In the genomic region with DNA sequence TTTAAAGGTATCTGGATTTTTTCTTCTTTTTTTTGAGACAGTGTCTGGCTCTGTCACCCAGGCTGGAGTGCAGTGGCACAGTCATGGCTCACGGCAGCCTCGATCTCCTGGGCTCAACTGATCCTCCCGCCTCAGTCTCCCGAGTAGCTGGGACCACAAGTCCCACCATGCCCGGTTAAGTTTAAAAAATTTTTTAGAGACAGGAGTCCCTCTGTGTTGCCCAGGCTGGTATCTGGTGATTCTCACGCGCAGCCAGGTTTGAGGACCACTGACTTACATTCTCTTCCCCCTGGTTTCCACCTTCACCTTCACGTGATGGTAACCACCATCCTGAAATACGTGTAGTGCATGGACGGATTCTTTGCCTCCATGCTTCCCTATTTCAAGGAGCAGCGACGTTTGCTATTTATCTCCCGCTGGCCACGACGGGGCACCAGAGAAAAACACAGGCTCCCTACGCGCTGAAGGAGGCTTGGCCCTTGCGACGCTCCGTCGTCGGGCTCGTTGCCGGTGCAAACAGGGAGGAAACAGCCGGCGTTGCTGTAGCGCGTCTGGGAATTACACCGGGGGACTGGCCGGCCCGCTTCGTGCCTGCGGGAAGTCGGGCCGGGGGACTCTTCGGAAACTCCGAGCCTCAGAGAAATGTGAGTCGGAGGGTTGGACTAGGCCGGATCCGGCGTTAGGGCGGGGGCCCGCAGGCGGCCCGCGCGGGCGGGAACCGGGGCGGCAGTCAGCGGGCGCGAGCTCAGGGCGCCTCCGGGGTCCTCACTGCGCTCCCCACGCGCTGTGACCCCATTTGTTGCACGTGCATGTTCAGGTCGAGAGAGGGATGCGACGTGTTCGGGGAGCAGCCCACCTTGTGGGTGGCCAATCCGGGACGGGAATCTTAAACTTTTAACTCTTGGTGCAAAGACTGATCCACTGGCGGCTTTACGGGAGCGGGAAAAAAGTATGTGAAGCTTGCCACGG, we compare ENCODE assay signal across 8 cellular contexts. TPM values are rescaled to one million over a fixed set of nuclear protein-coding genes. Genes with fewer than 3 reads are reported as not detected.
DNase-seq lines count a peak whose midpoint lies in the region; ATAC-seq and TF ChIP-seq lines count a peak whose summit lies in the region.

A gene with protein sequence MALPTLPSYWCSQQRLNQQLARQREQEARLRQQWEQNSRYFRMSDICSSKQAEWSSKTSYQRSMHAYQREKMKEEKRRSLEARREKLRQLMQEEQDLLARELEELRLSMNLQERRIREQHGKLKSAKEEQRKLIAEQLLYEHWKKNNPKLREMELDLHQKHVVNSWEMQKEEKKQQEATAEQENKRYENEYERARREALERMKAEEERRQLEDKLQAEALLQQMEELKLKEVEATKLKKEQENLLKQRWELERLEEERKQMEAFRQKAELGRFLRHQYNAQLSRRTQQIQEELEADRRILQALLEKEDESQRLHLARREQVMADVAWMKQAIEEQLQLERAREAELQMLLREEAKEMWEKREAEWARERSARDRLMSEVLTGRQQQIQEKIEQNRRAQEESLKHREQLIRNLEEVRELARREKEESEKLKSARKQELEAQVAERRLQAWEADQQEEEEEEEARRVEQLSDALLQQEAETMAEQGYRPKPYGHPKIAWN (plus strand): TSS at position 492 of the 969 bp plus-strand sequence. CDS start 2,753 bp downstream, outside the sequence.

- no peaks in the 10 kb centered on the region for H4K20me1 ChIP-seq in OCI-LY3 (ENCODE audit: insufficient read depth, low read length)

- peak within 1 kb of the TSS; percentile 76 for H3K9ac ChIP-seq in HUES6 (ENCODE audit: low read length)
- H3K9ac ChIP-seq in OCI-LY3 (ENCODE audit: low read length) = peak within 1 kb of the TSS; percentile 89

- peak; percentile 86 to 88 for ATAC-seq in CD4-positive, CD25-positive, alpha-beta regulatory T cell (ENCODE audit: low read depth in 2 of 2)
- peak; percentile 76 for ATAC-seq in GM19455 (IDR thresholded peaks at IDR 0.05; ENCODE audit: unreplicated experiment)

- peaks cover 11 to 38% (median 17%) of the 10 kb centered on the region in 4 donors for H3K4me1 Mint-ChIP-seq in CD4-positive, CD25-positive, alpha-beta regulatory T cell

- H3K36me3 Mint-ChIP-seq in CD4-positive, CD25-positive, alpha-beta regulatory T cell = peaks cover 15% of the 10 kb centered on the region

- H2AFZ ChIP-seq in OCI-LY3 (ENCODE audit: low read depth, low read length) = peak within 1 kb of the TSS; percentile 96

- TF ChIP-seq CTCF in OCI-LY3 (IDR thresholded peaks at IDR 0.05; ENCODE audit: low read depth, low read length) = peak; percentile 48

- no peaks in the 10 kb centered on the region for H3K27me3 ChIP-seq in CD4-positive, CD25-positive, alpha-beta regulatory T cell (ENCODE audit: control insufficient read depth, insufficient read depth, low read length)
- H3K27me3 ChIP-seq in HUES6 (ENCODE audit: control insufficient read depth, insufficient read depth, low read length) (peaks cover 81% of the 10 kb centered on the region), OCI-LY3 (ENCODE audit: low read depth, low read length) (no peaks in the 10 kb centered on the region)

- H3K36me3 ChIP-seq in CD4-positive, CD25-positive, alpha-beta regulatory T cell (ENCODE audit: control insufficient read depth, insufficient read depth, low read length) = peaks cover 25% of the 10 kb centered on the region
- H3K36me3 ChIP-seq in HUES6 (ENCODE audit: control insufficient read depth, insufficient read depth, low read length) = peaks cover 24% of the 10 kb centered on the region
- peaks cover 18% of the 10 kb centered on the region for H3K36me3 ChIP-seq in OCI-LY3 (replicated peaks; ENCODE audit: low read depth, low read length)

- H3K27ac Mint-ChIP-seq in CD4-positive, CD25-positive, alpha-beta regulatory T cell = peak within 1 kb of the TSS; percentile 98 to 99 (median 98)

- H3K9me3 Mint-ChIP-seq in CD4-positive, CD25-positive, alpha-beta regulatory T cell = no peaks in the 10 kb centered on the region

- peak within 1 kb of the TSS; percentile 100 for H3K4me2 ChIP-seq in OCI-LY3 (ENCODE audit: low read length)

- peak within 1 kb of the TSS; percentile 65 for H3K27ac ChIP-seq in CD4-positive, CD25-positive, alpha-beta regulatory T cell (ENCODE audit: insufficient read depth, low read length, poor library complexity, severe bottlenecking)
- H3K27ac ChIP-seq in HUES6 (ENCODE audit: low read depth, low read length) (peak within 1 kb of the TSS; percentile 55; the same call in 1 of the 2 replicates), OCI-LY3 (ENCODE audit: low read length) (peak within 1 kb of the TSS; percentile 49)

- H3K4me3 ChIP-seq in CD4-positive, CD25-positive, alpha-beta regulatory T cell (ENCODE audit: low read depth, low read length) = peak within 1 kb of the TSS; percentile 92
- H3K4me3 ChIP-seq in HUES6 (ENCODE audit: low read depth, low read length) (peak within 1 kb of the TSS; percentile 68), OCI-LY3 (ENCODE audit: low read length) (peak within 1 kb of the TSS; percentile 100)

- peak within 1 kb of the TSS; percentile 80 to 98 (median 96) for H3K4me3 Mint-ChIP-seq in CD4-positive, CD25-positive, alpha-beta regulatory T cell

- no peaks in the 10 kb centered on the region for H3K9me3 ChIP-seq in CD4-positive, CD25-positive, alpha-beta regulatory T cell (ENCODE audit: control insufficient read depth in 2 of 2, low read length in 2 of 2)
- no peaks in the 10 kb centered on the region for H3K9me3 ChIP-seq in HUES6 (ENCODE audit: control insufficient read depth, insufficient read depth, low read depth, low read length)
- H3K9me3 ChIP-seq in OCI-LY3 (ENCODE audit: insufficient read depth, low read length) = no peaks in the 10 kb centered on the region

- peaks cover 27% of the 10 kb centered on the region for H3K79me2 ChIP-seq in OCI-LY3 (ENCODE audit: low read length)

- no peaks in the 10 kb centered on the region for H3K27me3 Mint-ChIP-seq in CD4-positive, CD25-positive, alpha-beta regulatory T cell

- H3K4me1 ChIP-seq in CD4-positive, CD25-positive, alpha-beta regulatory T cell (ENCODE audit: control insufficient read depth, insufficient read depth, low read length, poor library complexity, severe bottlenecking) = peaks cover 26% of the 10 kb centered on the region
- peaks cover 25% of the 10 kb centered on the region for H3K4me1 ChIP-seq in HUES6 (ENCODE audit: control insufficient read depth, insufficient read depth, low read length)
- H3K4me1 ChIP-seq in OCI-LY3 (ENCODE audit: low read length) = peaks cover 12% of the 10 kb centered on the region

- DNase-seq in CD4-positive, CD25-positive, alpha-beta regulatory T cell = peak; percentile 45 to 88 (median 76)
- DNase-seq in activated CD8-positive, alpha-beta memory T cell treated with anti-CD3 and anti-CD28 coated beads, Interleukin-2, amount 50 U/mL, for 48 hours = peak; percentile 85
- peak; percentile 98 for DNase-seq in epidermal melanocyte (ENCODE audit: insufficient read length, low spot score)
- DNase-seq in middle frontal gyrus (ENCODE audit: extremely low spot score, low spot score) = peak; percentile 84
- DNase-seq in stimulated activated CD8-positive, alpha-beta memory T cell treated with anti-CD3 and anti-CD28 coated beads, Interleukin-2, amount 100 ng/mL, for 1 hour (ENCODE audit: low read depth in 2 of 2) = peak; percentile 39 to 44

RNA-seq across cellular contexts. Expression of the gene that starts here (rescaled TPM):
- 29.8 TPM for total RNA-seq in CD4-positive, CD25-positive, alpha-beta regulatory T cell
- 10 to 100 TPM in 2 of 4 donors, 1 to 10 TPM in 2; 9.0 to 11.7 (median 9.8) TPM for polyA plus RNA-seq in CD4-positive, CD25-positive, alpha-beta regulatory T cell

Comparison
In these comparisons a context has a peak if more than half of its experiments do, and no peak if none do; other contexts are left out.
1. Peak in every context shown above with its lines: DNase-seq, ATAC-seq, H3K4me3 ChIP-seq and H3K27ac ChIP-seq.
2. DNase-seq: peak in every context shown above with its lines; median percentile 98 in epidermal melanocyte; 85 in activated CD8-positive, alpha-beta memory T cell treated with anti-CD3 and anti-CD28 coated beads, Interleukin-2, amount 50 U/mL, for 48 hours; 84 in middle frontal gyrus; 76 in CD4-positive, CD25-positive, alpha-beta regulatory T cell; 42 in stimulated activated CD8-positive, alpha-beta memory T cell treated with anti-CD3 and anti-CD28 coated beads, Interleukin-2, amount 100 ng/mL, for 1 hour.